13 cellular contexts compared by ENCODE assay signal in the genomic region with DNA sequence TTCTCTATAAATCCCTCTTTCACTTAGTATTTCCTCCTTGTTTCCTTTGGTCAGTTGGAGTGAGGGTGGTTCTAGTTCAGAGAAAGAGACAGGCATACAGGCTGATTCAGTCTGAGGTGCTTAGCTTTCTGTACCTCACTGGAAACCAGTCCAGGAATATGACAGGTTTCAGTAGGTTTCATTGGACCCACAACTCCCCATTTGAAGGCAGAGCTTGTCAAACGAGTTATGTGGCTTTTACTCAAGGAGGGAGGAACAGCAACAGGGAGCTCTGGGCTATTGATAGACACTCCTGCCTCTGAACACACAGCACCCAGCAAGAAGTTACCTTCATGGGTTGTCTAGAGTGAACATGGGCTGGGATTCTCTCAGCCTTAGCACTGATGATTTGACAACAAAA. TPM values are rescaled to one million over a fixed set of nuclear protein-coding genes. Genes with fewer than 3 reads are reported as not detected.
DNase-seq lines count a peak whose midpoint lies in the region; ATAC-seq and TF ChIP-seq lines count a peak whose summit lies in the region.
"Had no signal": no experiment of that assay in that cellular context is flagged by ENCODE, and none has a peak within 500 bp of the region (broad histone marks: within the 10 kb centered on the region; RNA-seq: fewer than 3 reads in every experiment).

No MANE protein-coding gene starts in this region.

- H3K4me3 ChIP-seq in left ventricle myocardium inferior (peak overlapping the region; percentile 48), coronary artery (peak overlapping the region; percentile 6), vagina (no peak overlapping the region)
- H3K4me3 ChIP-seq: BLaER1, MG63, SJSA1 had no signal

- CTCF ChIA-PET in activated naive CD4-positive, alpha-beta T cell treated with anti-CD3 and anti-CD28 coated beads, Interleukin-2, amount 10 ng/mL, durations not matched to agents 7 days and 5 days (lab: Charles Lee), result interaction anchor here (0.7 kb wide), 1 partner anchor 9 kb away, joined by 3 read pairs; no protein-coding TSS in a partner anchor

- no peak for TF ChIP-seq CTCF in left ventricle myocardium inferior (IDR thresholded peaks at IDR 0.05; ENCODE audit: borderline replicate concordance)
- no peak for TF ChIP-seq CTCF in coronary artery (IDR thresholded peaks at IDR 0.05)
- no peak for TF ChIP-seq CTCF in vagina (IDR thresholded peaks at IDR 0.05)

- peaks cover 7% of the 10 kb centered on the region for H3K36me3 Mint-ChIP-seq in natural killer cell treated with Interleukin-12 subunit alpha and Interleukin-12 subunit beta and Interleukin-15 and Interleukin-18, amount 100 ng/mL, for 72 hours
- H3K36me3 Mint-ChIP-seq in activated naive CD4-positive, alpha-beta T cell treated with anti-CD3 and anti-CD28 coated beads, Interleukin-2, amount 10 ng/mL, durations not matched to agents 7 days and 5 days, result peaks cover 33% of the 10 kb centered on the region

- peaks cover 74 to 84% of the 10 kb centered on the region in 2 donors for H3K4me1 Mint-ChIP-seq in natural killer cell treated with Interleukin-12 subunit alpha and Interleukin-12 subunit beta and Interleukin-15 and Interleukin-18, amount 100 ng/mL, for 72 hours (ENCODE audit: low read depth in 2 of 2)
- peaks cover 83% of the 10 kb centered on the region for H3K4me1 Mint-ChIP-seq in activated naive CD4-positive, alpha-beta T cell treated with anti-CD3 and anti-CD28 coated beads, Interleukin-2, amount 10 ng/mL, durations not matched to agents 7 days and 5 days

- TF ChIP-seq POLR2A in vagina (IDR thresholded peaks at IDR 0.05), result no peak

- H3K27ac Mint-ChIP-seq in natural killer cell treated with Interleukin-12 subunit alpha and Interleukin-12 subunit beta and Interleukin-15 and Interleukin-18, amount 100 ng/mL, for 72 hours, result peak overlapping the region; percentile 84 to 94
- no peak overlapping the region for H3K27ac Mint-ChIP-seq in activated naive CD4-positive, alpha-beta T cell treated with anti-CD3 and anti-CD28 coated beads, Interleukin-2, amount 10 ng/mL, durations not matched to agents 7 days and 5 days

- peaks cover 100% of the 10 kb centered on the region for H3K4me1 ChIP-seq in left ventricle myocardium inferior
- peaks cover 100% of the 10 kb centered on the region for H3K4me1 ChIP-seq in vagina

- H3K27me3 ChIP-seq in left ventricle myocardium inferior (ENCODE audit: low read depth) (no peaks in the 10 kb centered on the region), vagina (no peaks in the 10 kb centered on the region)
- H3K27me3 ChIP-seq: BLaER1, MG63, SJSA1 had no signal

- no peaks in the 10 kb centered on the region for H3K27me3 Mint-ChIP-seq in natural killer cell treated with Interleukin-12 subunit alpha and Interleukin-12 subunit beta and Interleukin-15 and Interleukin-18, amount 100 ng/mL, for 72 hours
- no peaks in the 10 kb centered on the region for H3K27me3 Mint-ChIP-seq in activated naive CD4-positive, alpha-beta T cell treated with anti-CD3 and anti-CD28 coated beads, Interleukin-2, amount 10 ng/mL, durations not matched to agents 7 days and 5 days

- ATAC-seq in left ventricle myocardium superior, result no peak
- ATAC-seq in natural killer cell treated with Interleukin-12 subunit alpha and Interleukin-12 subunit beta and Interleukin-15 and Interleukin-18, amount 100 ng/mL, for 72 hours, result no peak

- no peaks in the 10 kb centered on the region for H3K9me3 Mint-ChIP-seq in natural killer cell treated with Interleukin-12 subunit alpha and Interleukin-12 subunit beta and Interleukin-15 and Interleukin-18, amount 100 ng/mL, for 72 hours
- H3K9me3 Mint-ChIP-seq in activated naive CD4-positive, alpha-beta T cell treated with anti-CD3 and anti-CD28 coated beads, Interleukin-2, amount 10 ng/mL, durations not matched to agents 7 days and 5 days, result no peaks in the 10 kb centered on the region

- no peaks in the 10 kb centered on the region for H3K36me3 ChIP-seq in left ventricle myocardium inferior
- no peaks in the 10 kb centered on the region for H3K36me3 ChIP-seq in vagina

- H3K27ac ChIP-seq in left ventricle myocardium inferior (replicated peaks), result peak overlapping the region; percentile 95
- peak overlapping the region; percentile 81 to 99 for H3K27ac ChIP-seq in coronary artery
- H3K27ac ChIP-seq in vagina, result peak overlapping the region; percentile 97
- H3K27ac ChIP-seq: BLaER1 had no signal

- intact Hi-C loops in left ventricle myocardium inferior (cut with micrococcal nuclease) (no loop called here), left ventricle myocardium superior (cut with micrococcal nuclease) (no loop called here), vagina (cut with DNase I) (no loop called here)

- H3K4me3 Mint-ChIP-seq in natural killer cell treated with Interleukin-12 subunit alpha and Interleukin-12 subunit beta and Interleukin-15 and Interleukin-18, amount 100 ng/mL, for 72 hours, result no peak overlapping the region
- H3K4me3 Mint-ChIP-seq in activated naive CD4-positive, alpha-beta T cell treated with anti-CD3 and anti-CD28 coated beads, Interleukin-2, amount 10 ng/mL, durations not matched to agents 7 days and 5 days, result no peak overlapping the region

- H3K9me3 ChIP-seq in left ventricle myocardium inferior (replicated peaks), result no peaks in the 10 kb centered on the region
- H3K9me3 ChIP-seq in vagina, result no peaks in the 10 kb centered on the region
- H3K9me3 ChIP-seq: BLaER1, MG63, SJSA1 had no signal

- no peak for DNase-seq in left ventricle myocardium inferior
- DNase-seq in left ventricle myocardium superior, result no peak
- no peak for DNase-seq in coronary artery (ENCODE audit: low spot score)
- DNase-seq in natural killer cell treated with Interleukin-12 subunit alpha and Interleukin-12 subunit beta and Interleukin-15 and Interleukin-18, amount 100 ng/mL, for 72 hours (ENCODE audit: low spot score), result no peak
- DNase-seq in vagina (ENCODE audit: extremely low spot score in 2 of 2), result no peak
- no peak for DNase-seq in HuH-7 (ENCODE audit: low spot score)
- no peak for DNase-seq in activated CD4-positive, alpha-beta T cell treated with anti-CD3 and anti-CD28 coated beads, Interleukin-2, amount 50 U/mL, for 48 hours
- no peak for DNase-seq in activated naive CD4-positive, alpha-beta T cell treated with anti-CD3 and anti-CD28 coated beads, Interleukin-2, amount 10 ng/mL, durations not matched to agents 7 days and 5 days
- DNase-seq: activated T-cell treated with anti-CD3 and anti-CD28 coated beads for 4 hours; MG63; stimulated activated naive CD4-positive, alpha-beta T cell treated with Interleukin-2 at 50 U/mL for 16 hours had no signal

RNA-seq across cellular contexts. Expression of a gene that starts 14.5 kb away (rescaled TPM):
- total RNA-seq in left ventricle myocardium inferior (111 TPM), left ventricle myocardium superior (131 TPM), vagina (513 TPM)
- 100 to 1,000 TPM; 342 to 574 TPM for total RNA-seq in natural killer cell treated with Interleukin-12 subunit alpha and Interleukin-12 subunit beta and Interleukin-15 and Interleukin-18, amount 100 ng/mL, for 72 hours

RNA-seq across cellular contexts. Expression of a gene that starts 43.0 kb away (rescaled TPM):
- total RNA-seq in left ventricle myocardium inferior, result 598 TPM
- total RNA-seq in left ventricle myocardium superior, result 674 TPM
- 100 to 1,000 TPM; 216 to 286 TPM for total RNA-seq in natural killer cell treated with Interleukin-12 subunit alpha and Interleukin-12 subunit beta and Interleukin-15 and Interleukin-18, amount 100 ng/mL, for 72 hours
- 349 TPM for total RNA-seq in vagina

RNA-seq across cellular contexts. Expression of a gene that starts 44.2 kb away (rescaled TPM):
- total RNA-seq in left ventricle myocardium inferior, result 1.6 TPM
- 1.8 TPM for total RNA-seq in left ventricle myocardium superior
- total RNA-seq in natural killer cell treated with Interleukin-12 subunit alpha and Interleukin-12 subunit beta and Interleukin-15 and Interleukin-18, amount 100 ng/mL, for 72 hours, result 100 to 1,000 TPM in 1 of 2 donors, 10 to 100 TPM in 1; 81.4 to 318 TPM
- 47.9 TPM for total RNA-seq in vagina
- total RNA-seq: SJSA1 had no signal

Comparison
In these comparisons a context has a peak if more than half of its experiments do, and no peak if none do; other contexts are left out.
1. H3K4me3 ChIP-seq: peak in left ventricle myocardium inferior (single experiment) and coronary artery (single experiment); none in vagina (0 of 2).
2. RNA of a gene that starts 44.2 kb away (total RNA-seq): 81.4 to 318 TPM in natural killer cell treated with Interleukin-12 subunit alpha and Interleukin-12 subunit beta and Interleukin-15 and Interleukin-18, amount 100 ng/mL, for 72 hours and 47.9 TPM in vagina (single experiment); 1.8 TPM in left ventricle myocardium superior (single experiment) and 1.6 TPM in left ventricle myocardium inferior (single experiment); every median in the first group is over 10 times any median in the second.
3. Peak in every context shown above with its lines, with median percentiles within 50 percentile points of each other: H3K27ac ChIP-seq.